Comparison of ENCODE assay signal across 13 cellular contexts in genomic region chr1:154436433-154436832, GRCh38.
"Had no signal": no experiment of that assay in that cellular context is flagged by ENCODE, and none has a peak within 500 bp of the region (broad histone marks: within the 10 kb centered on the region; RNA-seq: fewer than 3 reads in every experiment).

No MANE protein-coding gene starts in this region.

- ATAC-seq: activated naive CD4-positive, alpha-beta T cell treated with anti-CD3 and anti-CD28 coated beads, Interleukin-2, amount 50 U/mL, for 72 hours; heart left ventricle; stimulated activated memory B cell treated with anti-CD40 and anti-IgM and Interleukin-4, amounts not matched to agents 10 μg/mL and 1 μg/mL and 100 μg/mL, for 72 hours; WTC11 had no signal

- H3K4me3 ChIP-seq: heart left ventricle, neural progenitor cell, ovary had no signal

- H3K9me3 ChIP-seq: heart left ventricle, ovary had no signal

- H3K27ac ChIP-seq: neural progenitor cell, ovary had no signal

- H3K27me3 ChIP-seq: heart left ventricle, neural progenitor cell, ovary had no signal

- H3K36me3 ChIP-seq: neural progenitor cell, ovary had no signal

- DNase-seq: activated CD4-positive, alpha-beta memory T cell treated with anti-CD3 and anti-CD28 coated beads, Interleukin-2, amount 10 ng/mL, durations not matched to agents 7 days and 5 days; activated CD4-positive, alpha-beta T cell treated with anti-CD3 and anti-CD28 coated beads for 4 hours; activated effector memory CD4-positive, alpha-beta T cell treated with Interleukin-2 at 50 U/mL for 16 hours; activated T-cell treated with anti-CD3 and anti-CD28 coated beads, Interleukin-2, amount 50 U/mL, for 24 hours; foreskin fibroblast; heart left ventricle; immature natural killer cell; ovary; stimulated activated CD4-positive, alpha-beta T cell treated with anti-CD3 and anti-CD28 coated beads, Interleukin-2, amount 100 ng/mL, for 48 hours had no signal

- H3K4me1 ChIP-seq: neural progenitor cell had no signal
